ENCODE assay signal across 8 cellular contexts in genomic region chr12:12723147-12723680, GRCh38. TPM values are rescaled to one million over a fixed set of nuclear protein-coding genes. Genes with fewer than 3 reads are reported as not detected.
DNase-seq lines count a peak whose midpoint lies in the region; ATAC-seq and TF ChIP-seq lines count a peak whose summit lies in the region.

No MANE protein-coding gene starts in this region.

- peak overlapping the region; percentile 98 for H3K27ac ChIP-seq in muscle layer of duodenum (ENCODE audit: low read length)

- H3K9me3 Mint-ChIP-seq in chondrocyte (ENCODE audit: low read depth) = no peaks in the 10 kb centered on the region

- H3K4me3 ChIP-seq in MG63 (peak overlapping the region; percentile 87), muscle layer of duodenum (ENCODE audit: low read depth in 1 of 2, low read length in 2 of 2) (peak overlapping the region; percentile 59 to 81)

- H3K4me1 Mint-ChIP-seq in chondrocyte (ENCODE audit: low read depth) = peaks cover 56% of the 10 kb centered on the region

- H3K9me3 ChIP-seq in MG63 (no peaks in the 10 kb centered on the region), muscle layer of duodenum (ENCODE audit: control insufficient read depth in 1 of 2, low read length in 2 of 2) (no peaks in the 10 kb centered on the region)

- no peaks in the 10 kb centered on the region for H3K27me3 Mint-ChIP-seq in chondrocyte (ENCODE audit: low read depth)

- ATAC-seq in HG02763 (IDR thresholded peaks at IDR 0.05; ENCODE audit: unreplicated experiment) (no peak), GM18517 (IDR thresholded peaks at IDR 0.05; ENCODE audit: unreplicated experiment) (no peak)

- peaks cover 18% of the 10 kb centered on the region for H3K36me3 Mint-ChIP-seq in chondrocyte (ENCODE audit: low read depth)

- H3K4me1 ChIP-seq in muscle layer of duodenum (ENCODE audit: control insufficient read depth in 1 of 2, insufficient read depth in 2 of 2, low read length in 2 of 2) = peaks cover 8 to 39% of the 10 kb centered on the region in 2 donors

- H3K27me3 ChIP-seq in MG63 (no peaks in the 10 kb centered on the region), muscle layer of duodenum (ENCODE audit: low read depth, low read length) (no peaks in the 10 kb centered on the region)

- peaks cover 55% of the 10 kb centered on the region for H3K36me3 ChIP-seq in MG63
- H3K36me3 ChIP-seq in muscle layer of duodenum (ENCODE audit: control insufficient read depth in 1 of 2, insufficient read depth in 2 of 2, low read length in 2 of 2) = peaks cover 20 to 21% of the 10 kb centered on the region in 2 donors

- DNase-seq in DMS53 treated with DMSO at 0.1 percent for 48 hours (lab: John Stamatoyannopoulos, UW; ENCODE audit: unreplicated experiment) (peak; percentile 39), MG63 (no peak), chondrocyte (ENCODE audit: low spot score) (no peak), iPS-NIHi11 (ENCODE audit: low spot score) (no peak), islet precursor cell (no peak)

- no peak for TF ChIP-seq CTCF in chondrocyte (IDR thresholded peaks at IDR 0.05)

- H3K27ac Mint-ChIP-seq in chondrocyte (ENCODE audit: unreplicated experiment) = peak overlapping the region; percentile 94

- H3K4me3 Mint-ChIP-seq in chondrocyte (ENCODE audit: unreplicated experiment) = peak overlapping the region; percentile 87

RNA-seq across cellular contexts. Expression of gene CDKN1B, which starts 6.0 kb away (rescaled TPM):
- total RNA-seq in MG63 (2014; rRNA removed; shearing (Covaris generic); ENCODE audit: low replicate concordance) = 35.1 and 57.9 TPM in 2 replicates
- 32.1 to 37.9 TPM (median 35.9 TPM) in 3 replicates for total RNA-seq in chondrocyte

RNA-seq across cellular contexts. Expression of gene GPR19, which starts 27.2 kb away (rescaled TPM):
- total RNA-seq in MG63 (2014; rRNA removed; shearing (Covaris generic); ENCODE audit: low replicate concordance) = 0.59 TPM in 1 of 2 replicates, not detected in the other
- total RNA-seq in chondrocyte = 0.60 TPM in 1 of 3 replicates, not detected in the others
